8 cellular contexts compared by ENCODE assay signal in the genomic region with DNA sequence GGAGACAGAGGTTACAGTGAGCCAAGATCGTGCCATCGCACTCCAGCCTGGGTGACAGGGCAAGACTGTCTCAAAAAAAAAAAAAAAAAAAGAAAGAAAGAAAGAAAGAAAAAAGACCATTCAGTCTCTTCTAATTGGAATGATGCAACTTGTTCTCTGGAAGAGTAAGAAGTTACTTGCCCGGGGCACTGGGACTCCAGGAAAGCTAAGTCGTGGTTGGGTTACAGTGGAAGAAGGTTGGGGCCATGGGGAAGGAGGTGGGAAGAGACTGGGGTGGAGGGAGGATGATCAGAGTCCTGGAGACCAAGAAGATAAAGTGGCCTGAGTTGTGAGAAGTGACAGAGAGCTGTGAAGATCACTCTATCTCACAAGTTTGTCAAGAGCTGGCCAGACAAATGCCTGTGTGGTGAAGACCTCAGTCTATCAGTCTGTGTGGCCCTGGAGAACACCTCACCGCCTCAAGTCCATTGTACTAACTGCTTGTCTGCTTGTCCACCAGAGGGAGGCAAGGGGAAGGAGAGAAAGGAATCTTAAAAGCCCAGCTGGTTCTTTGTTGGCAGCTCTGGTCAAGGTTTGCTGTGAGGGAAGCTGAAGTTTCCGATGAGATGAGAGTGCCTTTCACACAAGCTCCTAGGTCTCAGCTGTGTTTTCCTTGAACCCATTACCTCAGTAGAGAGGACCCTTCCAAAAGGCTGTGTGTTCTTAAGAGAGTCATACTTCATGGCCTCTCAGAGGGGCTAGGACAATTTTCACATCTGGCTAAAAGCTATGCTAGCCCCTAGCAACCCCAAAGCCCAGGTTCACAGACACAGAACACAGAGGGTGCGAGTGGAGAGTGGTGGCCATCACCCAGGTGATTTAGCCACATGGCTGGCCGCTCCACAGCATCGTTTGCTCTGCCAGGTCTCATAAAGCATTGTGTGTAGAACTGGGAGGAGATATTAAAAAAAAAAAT.
DNase-seq lines count a peak whose midpoint lies in the region; ATAC-seq and TF ChIP-seq lines count a peak whose summit lies in the region.

No MANE protein-coding gene starts in this region.

- DNase-seq in A172 (ENCODE audit: low spot score) (peak; percentile 77), GM13976 (ENCODE audit: low spot score) (peak; percentile 36), MV-4-11 (lab: John Stamatoyannopoulos, UW) (peak; percentile 58), right atrium auricular region (ENCODE audit: low spot score) (peak; percentile 59), NK-92 (lab: John Stamatoyannopoulos, UW; ENCODE audit: unreplicated experiment) (no peak)

- no peak overlapping the region for H3K27ac Mint-ChIP-seq in stimulated activated memory B cell treated with anti-CD40 and anti-IgM and Interleukin-4, amounts not matched to agents 10 μg/mL and 1 μg/mL and 100 μg/mL, for 72 hours

- H3K4me3 Mint-ChIP-seq in stimulated activated memory B cell treated with anti-CD40 and anti-IgM and Interleukin-4, amounts not matched to agents 10 μg/mL and 1 μg/mL and 100 μg/mL, for 72 hours: no peak overlapping the region

- H3K4me3 ChIP-seq in WI38 (ENCODE audit: low read depth, low read length) (no peak overlapping the region), right atrium auricular region (no peak overlapping the region)

- H3K9me3 Mint-ChIP-seq in stimulated activated memory B cell treated with anti-CD40 and anti-IgM and Interleukin-4, amounts not matched to agents 10 μg/mL and 1 μg/mL and 100 μg/mL, for 72 hours: no peaks in the 10 kb centered on the region

- H3K27ac ChIP-seq in right atrium auricular region: no peak overlapping the region

- H3K27me3 ChIP-seq in right atrium auricular region: no peaks in the 10 kb centered on the region

- H3K36me3 Mint-ChIP-seq in stimulated activated memory B cell treated with anti-CD40 and anti-IgM and Interleukin-4, amounts not matched to agents 10 μg/mL and 1 μg/mL and 100 μg/mL, for 72 hours: no peaks in the 10 kb centered on the region

- no peaks in the 10 kb centered on the region for H3K4me1 ChIP-seq in right atrium auricular region

- peak; percentile 36 for ATAC-seq in stimulated activated memory B cell treated with anti-CD40 and anti-IgM and Interleukin-4, amounts not matched to agents 10 μg/mL and 1 μg/mL and 100 μg/mL, for 72 hours
- no peak for ATAC-seq in HG02588 (IDR thresholded peaks at IDR 0.05; ENCODE audit: unreplicated experiment)

- no peaks in the 10 kb centered on the region for H3K36me3 ChIP-seq in right atrium auricular region

- TF ChIP-seq CTCF in GM13976 (IDR thresholded peaks at IDR 0.05; ENCODE audit: borderline replicate concordance, control extremely low read depth, extremely low read depth, insufficient read depth, missing control alignments) (no peak), WI38 (IDR thresholded peaks at IDR 0.05; ENCODE audit: low read depth, low read length) (peak; percentile 77), right atrium auricular region (IDR thresholded peaks at IDR 0.05) (peak; percentile 64 to 80)

- no peaks in the 10 kb centered on the region for H3K4me1 Mint-ChIP-seq in stimulated activated memory B cell treated with anti-CD40 and anti-IgM and Interleukin-4, amounts not matched to agents 10 μg/mL and 1 μg/mL and 100 μg/mL, for 72 hours

- no peaks in the 10 kb centered on the region for H3K9me3 ChIP-seq in right atrium auricular region

- in situ Hi-C loops in GM13976 (cut with MboI; ENCODE audit: low sequenced_read_pairs, unreplicated experiment): no loop called here

- H3K27me3 Mint-ChIP-seq in stimulated activated memory B cell treated with anti-CD40 and anti-IgM and Interleukin-4, amounts not matched to agents 10 μg/mL and 1 μg/mL and 100 μg/mL, for 72 hours: peaks cover 9% of the 10 kb centered on the region
